Comparison of ENCODE assay signal across 23 cellular contexts in the genomic region with DNA sequence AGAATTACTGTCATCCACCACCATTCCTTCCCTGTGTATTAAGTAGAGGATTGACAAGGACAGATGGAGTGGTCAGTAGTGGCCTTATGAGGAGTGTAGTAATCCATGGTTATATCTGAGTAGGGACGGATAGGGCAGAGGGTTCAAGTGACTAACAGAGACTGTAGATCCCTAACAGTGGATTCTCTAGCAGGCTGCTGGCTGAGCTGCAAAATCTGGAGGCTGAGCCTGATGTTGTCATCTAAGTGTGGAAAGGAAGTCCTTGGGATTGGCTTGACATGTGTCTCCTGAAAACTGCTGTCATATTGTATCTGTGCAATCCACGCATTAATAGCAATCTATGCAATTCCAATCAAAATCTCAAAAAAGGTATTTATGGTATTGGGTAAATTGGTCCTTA.
"Had no signal": no experiment of that assay in that cellular context is flagged by ENCODE, and none has a peak within 500 bp of the region (broad histone marks: within the 10 kb centered on the region; RNA-seq: fewer than 3 reads in every experiment).

No MANE protein-coding gene starts in this region.

- H3K36me3 ChIP-seq: MG63 had no signal

- H3K4me3 Mint-ChIP-seq: IgD-negative memory B cell had no signal

- FAIRE-seq: HTR-8/SVneo, K562, RCC 7860 had no signal

- H3K27me3 ChIP-seq: MG63 had no signal

- H3K4me2 ChIP-seq: SK-N-SH had no signal

- H3K9me3 ChIP-seq: MG63, SK-N-SH had no signal

- H3K9me3 Mint-ChIP-seq: IgD-negative memory B cell had no signal

- H3K27ac ChIP-seq: HL-60 had no signal

- H3K9ac ChIP-seq: SK-N-SH had no signal

- H3K27ac Mint-ChIP-seq: IgD-negative memory B cell had no signal

- DNase-seq: MG63, NCI-H1092 treated with DMSO at 0.1 percent for 48 hours, NCI-H1436, NCI-H187, NCI-H2029, NCI-H2081 treated with DMSO at 0.1 percent for 48 hours, NCI-H2171, NCI-H226, NCI-H446, NCI-H510A, NCI-H524 treated with DMSO at 0.1 percent for 48 hours, NCI-H69, NCI-H774, Right ventricle myocardium superior, RPMI8226, SIG-M5, SK-N-SH, SW 1271 had no signal

- H3K4me3 ChIP-seq: K562, MG63 had no signal

- ATAC-seq: K562 had no signal
